ENCODE assay signal across 27 cellular contexts in genomic region chr7:57529931-57530330, GRCh38.
DNase-seq lines count a peak whose midpoint lies in the region; ATAC-seq lines count a peak whose summit lies in the region.
"Had no signal": no experiment of that assay in that cellular context is flagged by ENCODE, and none has a peak within 500 bp of the region (broad histone marks: within the 10 kb centered on the region; RNA-seq: fewer than 3 reads in every experiment).

No MANE protein-coding gene starts in this region.

- no peak overlapping the region for H3K9ac ChIP-seq in trophoblast cell (ENCODE audit: low read length)
- H3K9ac ChIP-seq: BLaER1; BLaER1 treated with 17β-estradiol and CSF1 and Interleukin-3, amounts not matched to agents 10 nM and 100 nM had no signal

- H3K9me3 ChIP-seq in trophoblast cell (ENCODE audit: insufficient read depth, low read depth, low read length), result no peaks in the 10 kb centered on the region
- H3K9me3 ChIP-seq: BE2C; BLaER1; BLaER1 treated with 17β-estradiol and CSF1 and Interleukin-3, amounts not matched to agents 10 nM and 100 nM; Caco-2 had no signal

- no peak overlapping the region for H3K18ac ChIP-seq in trophoblast cell (ENCODE audit: low read length)

- DNase-seq in trophoblast cell, result peak; percentile 70 to 77
- DNase-seq: 8988T; ACHN; AML-193; BE2C; C1 segment of cervical spinal cord; Caco-2; Calu3; CD4-positive, alpha-beta memory T cell; CD4-positive, alpha-beta T cell; CD4-positive, CD25-positive, alpha-beta regulatory T cell; CD8-positive, alpha-beta memory T cell; CD8-positive, alpha-beta T cell; COR-L47; DMS 273 treated with DMSO at 0.1 percent for 48 hours; DMS153; DMS53; DMS79; DMS79 treated with DMSO at 0.1 percent for 48 hours; DND-41; EL had no signal

- no peak overlapping the region for H4K91ac ChIP-seq in trophoblast cell (ENCODE audit: low read depth, low read length)

- no peak overlapping the region for H4K12ac ChIP-seq in trophoblast cell (ENCODE audit: low read depth, low read length)

- H3K27ac ChIP-seq in trophoblast cell (ENCODE audit: low read depth, low read length), result no peak overlapping the region
- H3K27ac ChIP-seq: 22Rv1; A549; BLaER1; BLaER1 treated with 17β-estradiol and CSF1 and Interleukin-3, amounts not matched to agents 10 nM and 100 nM; C4-2B had no signal

- ATAC-seq in GM19463 (IDR thresholded peaks at IDR 0.05; ENCODE audit: unreplicated experiment), result no peak
- ATAC-seq: A549; CD8-positive, alpha-beta T cell had no signal

- no peaks in the 10 kb centered on the region for H3K36me3 ChIP-seq in trophoblast cell (ENCODE audit: control insufficient read depth in 1 of 2, insufficient read depth in 2 of 2, low read length in 2 of 2)
- H3K36me3 ChIP-seq: BE2C; BLaER1; BLaER1 treated with 17β-estradiol and CSF1 and Interleukin-3, amounts not matched to agents 10 nM and 100 nM had no signal

- H2AFZ ChIP-seq in trophoblast cell (ENCODE audit: insufficient read depth, low read length, poor library complexity), result no peak overlapping the region

- H3K23ac ChIP-seq in trophoblast cell (ENCODE audit: low read length), result no peak overlapping the region

- no peak overlapping the region for H2BK5ac ChIP-seq in trophoblast cell (ENCODE audit: low read depth, low read length, poor library complexity)

- H2BK120ac ChIP-seq in trophoblast cell (ENCODE audit: insufficient read depth, low read length, poor library complexity), result no peak overlapping the region

- no peak overlapping the region for H3K4ac ChIP-seq in trophoblast cell (ENCODE audit: low read depth, low read length)

- no peak overlapping the region for H3K14ac ChIP-seq in trophoblast cell (ENCODE audit: low read length)

- H3K79me1 ChIP-seq in trophoblast cell (ENCODE audit: low read length), result no peaks in the 10 kb centered on the region

- no peaks in the 10 kb centered on the region for H3K79me2 ChIP-seq in trophoblast cell (ENCODE audit: control insufficient read depth, insufficient read depth, low read length, poor library complexity)

- H3K4me3 ChIP-seq in trophoblast cell (ENCODE audit: low read depth, low read length), result no peak overlapping the region
- H3K4me3 ChIP-seq: A549; BLaER1; BLaER1 treated with 17β-estradiol and CSF1 and Interleukin-3, amounts not matched to agents 10 nM and 100 nM had no signal

- no peak overlapping the region for H2BK12ac ChIP-seq in trophoblast cell (ENCODE audit: low read length)

- H4K8ac ChIP-seq in trophoblast cell (ENCODE audit: low read depth, low read length), result no peak overlapping the region

- no peak overlapping the region for H3K4me2 ChIP-seq in trophoblast cell (ENCODE audit: low read length)
- H3K4me2 ChIP-seq: A549; BLaER1; BLaER1 treated with 17β-estradiol and CSF1 and Interleukin-3, amounts not matched to agents 10 nM and 100 nM had no signal

- H3K27me3 ChIP-seq in trophoblast cell (ENCODE audit: insufficient read depth, low read length), result no peaks in the 10 kb centered on the region
- H3K27me3 ChIP-seq: BE2C; BLaER1; BLaER1 treated with 17β-estradiol and CSF1 and Interleukin-3, amounts not matched to agents 10 nM and 100 nM had no signal

- no peaks in the 10 kb centered on the region for H3K4me1 ChIP-seq in trophoblast cell (ENCODE audit: control insufficient read depth in 1 of 2, insufficient read depth in 2 of 2, low read length in 2 of 2)
- H3K4me1 ChIP-seq: A549; BE2C; BLaER1; BLaER1 treated with 17β-estradiol and CSF1 and Interleukin-3, amounts not matched to agents 10 nM and 100 nM; Caco-2 had no signal

- no peak overlapping the region for H2AK5ac ChIP-seq in trophoblast cell (ENCODE audit: low read length)

- no CpG with 5 or more reads among the region's 2 CpGs for WGBS in trophoblast cell (ENCODE audit: extremely low coverage, insufficient coverage, insufficient read length)
